7 cellular contexts compared by ENCODE assay signal in the genomic region with DNA sequence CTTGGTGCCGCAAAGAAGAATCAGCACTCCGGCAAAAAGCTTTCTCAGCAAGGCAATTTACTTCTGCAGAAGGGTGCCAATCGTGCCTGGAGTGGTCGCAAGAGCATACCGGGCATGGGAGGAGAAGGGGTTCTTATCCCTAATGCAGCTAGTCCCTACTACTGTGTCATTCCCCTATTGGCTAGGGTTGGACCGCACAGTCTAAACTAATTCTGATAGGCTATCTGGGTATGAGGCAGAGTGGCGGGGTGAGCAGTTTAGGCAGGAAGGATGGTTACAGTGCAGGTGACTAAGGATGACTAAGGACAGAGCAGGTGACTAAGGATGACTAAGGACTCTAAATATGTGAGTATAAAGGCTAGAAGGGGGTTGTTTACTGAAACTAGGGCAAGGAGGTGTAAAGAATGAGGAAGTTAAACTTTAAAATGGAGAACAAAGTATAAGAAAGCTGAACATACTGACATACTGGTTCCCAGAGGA. TPM values are rescaled to one million over a fixed set of nuclear protein-coding genes. Genes with fewer than 3 reads are reported as not detected.
DNase-seq lines count a peak whose midpoint lies in the region; ATAC-seq lines count a peak whose summit lies in the region.

No MANE protein-coding gene starts in this region.

- peak overlapping the region; percentile 54 for H3K27ac Mint-ChIP-seq in activated CD4-positive, alpha-beta memory T cell treated with anti-CD3 and anti-CD28 coated beads, Interleukin-2, amount 10 ng/mL, durations not matched to agents 7 days and 5 days

- peaks cover 86% of the 10 kb centered on the region for H3K36me3 Mint-ChIP-seq in activated CD4-positive, alpha-beta memory T cell treated with anti-CD3 and anti-CD28 coated beads, Interleukin-2, amount 10 ng/mL, durations not matched to agents 7 days and 5 days (ENCODE audit: low read depth)

- no peaks in the 10 kb centered on the region for H3K27me3 Mint-ChIP-seq in activated CD4-positive, alpha-beta memory T cell treated with anti-CD3 and anti-CD28 coated beads, Interleukin-2, amount 10 ng/mL, durations not matched to agents 7 days and 5 days

- H3K9me3 Mint-ChIP-seq in activated CD4-positive, alpha-beta memory T cell treated with anti-CD3 and anti-CD28 coated beads, Interleukin-2, amount 10 ng/mL, durations not matched to agents 7 days and 5 days, result peaks cover 32% of the 10 kb centered on the region

- POLR2A ChIA-PET in activated CD4-positive, alpha-beta memory T cell treated with anti-CD3 and anti-CD28 coated beads, Interleukin-2, amount 10 ng/mL, durations not matched to agents 7 days and 5 days (lab: Charles Lee), result no interaction called here

- peaks cover 1% of the 10 kb centered on the region for H3K4me1 Mint-ChIP-seq in activated CD4-positive, alpha-beta memory T cell treated with anti-CD3 and anti-CD28 coated beads, Interleukin-2, amount 10 ng/mL, durations not matched to agents 7 days and 5 days

- DNase-seq in Daoy (ENCODE audit: low read depth), result peak; percentile 23
- DNase-seq in HT-29 (ENCODE audit: low spot score), result peak; percentile 6
- DNase-seq in activated CD4-positive, alpha-beta memory T cell treated with anti-CD3 and anti-CD28 coated beads, Interleukin-2, amount 10 ng/mL, durations not matched to agents 7 days and 5 days, result no peak
- peak; percentile 92 for DNase-seq in kidney tubule cell (ENCODE audit: low spot score)
- DNase-seq in cerebellar nuclear complex (lab: John Stamatoyannopoulos, UW), result no peak
- no peak for DNase-seq in putamen (ENCODE audit: low spot score)

- H3K4me3 Mint-ChIP-seq in activated CD4-positive, alpha-beta memory T cell treated with anti-CD3 and anti-CD28 coated beads, Interleukin-2, amount 10 ng/mL, durations not matched to agents 7 days and 5 days, result no peak overlapping the region

- no peak for ATAC-seq in GM18868 (IDR thresholded peaks at IDR 0.05; ENCODE audit: unreplicated experiment)

- CTCF ChIA-PET in activated CD4-positive, alpha-beta memory T cell treated with anti-CD3 and anti-CD28 coated beads, Interleukin-2, amount 10 ng/mL, durations not matched to agents 7 days and 5 days (lab: Charles Lee), result no interaction called here

RNA-seq across cellular contexts. Expression of gene PGBD4, which starts 52.9 kb away (rescaled TPM):
- 1.4 and 2.4 TPM in 2 replicates for total RNA-seq in Daoy (2014; rRNA removed; shearing (Covaris generic))
- total RNA-seq in HT-29 (2014; rRNA removed; shearing (Covaris generic)), result 1.5 and 1.7 TPM in 2 replicates
- 1 to 10 TPM; 3.1 to 3.3 TPM for total RNA-seq in activated CD4-positive, alpha-beta memory T cell treated with anti-CD3 and anti-CD28 coated beads, Interleukin-2, amount 10 ng/mL, durations not matched to agents 7 days and 5 days

RNA-seq across cellular contexts. Expression of gene EMC7, which starts 53.1 kb away (rescaled TPM):
- 22.2 and 27.9 TPM in 2 replicates for total RNA-seq in Daoy (2014; rRNA removed; shearing (Covaris generic))
- 28.1 and 32.0 TPM in 2 replicates for total RNA-seq in HT-29 (2014; rRNA removed; shearing (Covaris generic))
- 10 to 100 TPM; 78.7 to 81.8 TPM for total RNA-seq in activated CD4-positive, alpha-beta memory T cell treated with anti-CD3 and anti-CD28 coated beads, Interleukin-2, amount 10 ng/mL, durations not matched to agents 7 days and 5 days

RNA-seq across cellular contexts. Expression of gene KATNBL1, which starts 55.1 kb away (rescaled TPM):
- 47.8 and 54.4 TPM in 2 replicates for total RNA-seq in Daoy (2014; rRNA removed; shearing (Covaris generic))
- total RNA-seq in HT-29 (2014; rRNA removed; shearing (Covaris generic)), result 8.1 and 13.4 TPM in 2 replicates
- 10 to 100 TPM; 40.5 to 42.1 TPM for total RNA-seq in activated CD4-positive, alpha-beta memory T cell treated with anti-CD3 and anti-CD28 coated beads, Interleukin-2, amount 10 ng/mL, durations not matched to agents 7 days and 5 days

Comparison
In these comparisons a context has a peak if more than half of its experiments do, and no peak if none do; other contexts are left out.
1. DNase-seq: peak in Daoy (single experiment), HT-29 (single experiment) and kidney tubule cell (single experiment); none in activated CD4-positive, alpha-beta memory T cell treated with anti-CD3 and anti-CD28 coated beads, Interleukin-2, amount 10 ng/mL, durations not matched to agents 7 days and 5 days (single experiment), cerebellar nuclear complex (0 of 2) and putamen (single experiment).